ENCODE assay signal across 8 cellular contexts in the genomic region with DNA sequence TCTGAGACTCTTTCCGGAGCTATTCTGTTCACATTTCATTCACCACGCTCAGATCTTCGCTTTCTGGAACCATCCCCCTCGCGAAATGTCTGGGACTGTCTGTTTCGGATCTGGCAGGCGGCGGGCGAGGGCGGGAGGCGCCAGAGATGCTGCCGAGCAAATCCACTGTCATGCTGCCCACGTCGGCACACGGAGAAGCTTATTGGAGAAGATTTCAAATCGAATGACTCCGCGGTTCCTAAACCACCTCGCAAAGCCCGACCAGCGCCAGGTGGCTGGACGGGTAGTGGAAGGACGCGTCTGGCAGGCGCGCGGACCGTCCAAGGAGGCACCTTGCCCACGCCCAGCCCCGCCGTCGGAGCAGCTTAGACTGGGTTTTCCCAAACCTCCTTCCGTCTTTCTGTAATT. TPM values are rescaled to one million over a fixed set of nuclear protein-coding genes. Genes with fewer than 3 reads are reported as not detected.
DNase-seq lines count a peak whose midpoint lies in the region; ATAC-seq and TF ChIP-seq lines count a peak whose summit lies in the region.

No MANE protein-coding gene starts in this region.

- H3K36me3 ChIP-seq in BLaER1 treated with 17β-estradiol and CSF1 and Interleukin-3, amounts not matched to agents 10 nM and 100 nM: no peaks in the 10 kb centered on the region
- H3K36me3 ChIP-seq in prostate gland: no peaks in the 10 kb centered on the region

- DNase-seq in GOT3 (lab: John Stamatoyannopoulos, UW): peak; percentile 35
- DNase-seq in anterior cingulate cortex (lab: John Stamatoyannopoulos, UW): peak; percentile 17 to 90 (median 68)
- DNase-seq in hepatic stellate cell (ENCODE audit: low spot score): peak; percentile 46
- DNase-seq in prostate gland (ENCODE audit: low spot score): no peak
- no peak for DNase-seq in MV-4-11 (lab: John Stamatoyannopoulos, UW)
- DNase-seq in foreskin melanocyte: no peak

- WGBS in prostate gland: under 1% methylated on average over 33 of the region's 33 CpGs

- H3K4me1 ChIP-seq in BLaER1 treated with 17β-estradiol and CSF1 and Interleukin-3, amounts not matched to agents 10 nM and 100 nM: peaks cover 33 to 68% (median 40%) of the 10 kb centered on the region in 10 experiments
- H3K4me1 ChIP-seq in prostate gland (replicated peaks): no peaks in the 10 kb centered on the region

- H3K9me3 ChIP-seq in BLaER1 treated with 17β-estradiol and CSF1 and Interleukin-3, amounts not matched to agents 10 nM and 100 nM (replicated peaks in 1 of 11): peaks cover 0 to 30% (median 26%) of the 10 kb centered on the region in 11 experiments; a peak in 18 of 22 replicates
- no peaks in the 10 kb centered on the region for H3K9me3 ChIP-seq in prostate gland

- H3K27ac ChIP-seq in BLaER1 treated with 17β-estradiol and CSF1 and Interleukin-3, amounts not matched to agents 10 nM and 100 nM: peak overlapping the region in 8 of 11 experiments; percentile 27 to 87 (median 56); a peak in 13 of 22 replicates
- H3K27ac ChIP-seq in prostate gland: peak overlapping the region; percentile 33 to 51

- peak; percentile 41 for ATAC-seq in SK-N-SH treated with all-trans-retinoic acid at 6 μM for 48 hours

- H3K4me3 ChIP-seq in BLaER1 treated with 17β-estradiol and CSF1 and Interleukin-3, amounts not matched to agents 10 nM and 100 nM: peak overlapping the region; percentile 71 to 95 (median 92)
- peak overlapping the region; percentile 44 to 57 for H3K4me3 ChIP-seq in prostate gland

- H4K20me1 ChIP-seq in BLaER1 treated with 17β-estradiol and CSF1 and Interleukin-3, amounts not matched to agents 10 nM and 100 nM: peaks cover 7 to 25% (median 13%) of the 10 kb centered on the region in 11 experiments; a peak in 15 of 22 replicates

- TF ChIP-seq POLR2A in prostate gland (IDR thresholded peaks at IDR 0.05): no peak

- H3K9ac ChIP-seq in BLaER1 treated with 17β-estradiol and CSF1 and Interleukin-3, amounts not matched to agents 10 nM and 100 nM: peak overlapping the region; percentile 23 to 90 (median 84); a peak in 21 of 22 replicates

- H3K4me2 ChIP-seq in BLaER1 treated with 17β-estradiol and CSF1 and Interleukin-3, amounts not matched to agents 10 nM and 100 nM: peak overlapping the region; percentile 80 to 100 (median 94)

- no peak for TF ChIP-seq CTCF in prostate gland (IDR thresholded peaks at IDR 0.05)

- H3K27me3 ChIP-seq in BLaER1 treated with 17β-estradiol and CSF1 and Interleukin-3, amounts not matched to agents 10 nM and 100 nM: peaks cover 0 to 19% (median 12%) of the 10 kb centered on the region in 11 experiments; a peak in 17 of 22 replicates
- no peaks in the 10 kb centered on the region for H3K27me3 ChIP-seq in prostate gland (replicated peaks; ENCODE audit: insufficient read depth)

- intact Hi-C loops in prostate gland (cut with DNase I): loop anchor here (5.0 kb wide), 1 partner anchor 159 kb away; no protein-coding TSS in a partner anchor

TF ChIP-seq in SK-N-SH treated with all-trans-retinoic acid at 6 μM for 48 hours, 23 proteins besides CTCF, POLR2A, EP300 and RAD21:
- TF ChIP-seq TOX (CRISPR knock-in tag; IDR thresholded peaks at IDR 0.05; ENCODE audit: borderline replicate concordance) (no peak), BACH2 (CRISPR knock-in tag; IDR thresholded peaks at IDR 0.05; ENCODE audit: borderline replicate concordance) (no peak), SNAI2 (CRISPR knock-in tag; IDR thresholded peaks at IDR 0.05) (0 out of 2 replicates have a peak, but pooled peaks have one; percentile 44), ZFP3 (CRISPR knock-in tag; IDR thresholded peaks at IDR 0.05) (0 out of 2 replicates have a peak, but pooled peaks have one; percentile 22)
- TF ChIP-seq, protein P1, sequence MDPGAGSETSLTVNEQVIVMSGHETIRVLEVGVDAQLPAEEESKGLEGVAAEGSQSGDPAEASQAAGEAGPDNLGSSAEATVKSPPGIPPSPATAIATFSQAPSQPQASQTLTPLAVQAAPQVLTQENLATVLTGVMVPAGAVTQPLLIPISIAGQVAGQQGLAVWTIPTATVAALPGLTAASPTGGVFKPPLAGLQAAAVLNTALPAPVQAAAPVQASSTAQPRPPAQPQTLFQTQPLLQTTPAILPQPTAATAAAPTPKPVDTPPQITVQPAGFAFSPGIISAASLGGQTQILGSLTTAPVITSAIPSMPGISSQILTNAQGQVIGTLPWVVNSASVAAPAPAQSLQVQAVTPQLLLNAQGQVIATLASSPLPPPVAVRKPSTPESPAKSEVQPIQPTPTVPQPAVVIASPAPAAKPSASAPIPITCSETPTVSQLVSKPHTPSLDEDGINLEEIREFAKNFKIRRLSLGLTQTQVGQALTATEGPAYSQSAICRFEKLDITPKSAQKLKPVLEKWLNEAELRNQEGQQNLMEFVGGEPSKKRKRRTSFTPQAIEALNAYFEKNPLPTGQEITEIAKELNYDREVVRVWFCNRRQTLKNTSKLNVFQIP (CRISPR knock-in tag; IDR thresholded peaks at IDR 0.05; ENCODE audit: borderline replicate concordance, low read depth): no peak

RNA-seq across cellular contexts. Expression of a gene that starts 1.6 kb away (rescaled TPM):
- 1 to 10 TPM; 3.1 to 6.3 TPM for total RNA-seq in prostate gland

Comparison
In these comparisons a context has a peak if more than half of its experiments do, and no peak if none do; other contexts are left out.
1. DNase-seq: peak in GOT3 (single experiment), anterior cingulate cortex (58 of 58) and hepatic stellate cell (single experiment); none in prostate gland (single experiment), MV-4-11 (single experiment) and foreskin melanocyte (single experiment).